9 cellular contexts compared by ENCODE assay signal in genomic region chr17:4500188-4500565, GRCh38. TPM values are rescaled to one million over a fixed set of nuclear protein-coding genes. Genes with fewer than 3 reads are reported as not detected.
DNase-seq lines count a peak whose midpoint lies in the region; ATAC-seq, FAIRE-seq and TF ChIP-seq lines count a peak whose summit lies in the region.
"Had no signal": no experiment of that assay in that cellular context is flagged by ENCODE, and none has a peak within 500 bp of the region (broad histone marks: within the 10 kb centered on the region; RNA-seq: fewer than 3 reads in every experiment).

No MANE protein-coding gene starts in this region.

- intact Hi-C loops in kidney (cut with DNase I) = no loop called here

- DNase-seq in DMS53 (lab: John Stamatoyannopoulos, UW) = peak; percentile 31
- no peak for DNase-seq in DMS53 treated with DMSO at 0.1 percent for 48 hours (lab: John Stamatoyannopoulos, UW; ENCODE audit: unreplicated experiment)
- DNase-seq in T-cell = no peak
- no peak for DNase-seq in kidney
- no peak for DNase-seq in activated gamma-delta T cell (lab: John Stamatoyannopoulos, UW)
- DNase-seq in H54 (ENCODE audit: insufficient read length, low spot score) = no peak
- DNase-seq: 8988T had no signal

- peaks cover 29 to 38% (median 33%) of the 10 kb centered on the region in 3 donors for H3K4me1 Mint-ChIP-seq in T-cell
- H3K4me1 Mint-ChIP-seq in stimulated activated memory B cell treated with anti-CD40 and anti-IgM and Interleukin-4, amounts not matched to agents 10 μg/mL and 1 μg/mL and 100 μg/mL, for 72 hours = peaks cover 47% of the 10 kb centered on the region

- H3K9me3 ChIP-seq in kidney (ENCODE audit: control insufficient read depth in 1 of 2, low read length in 2 of 2) = no peaks in the 10 kb centered on the region

- CTCF ChIA-PET in T-cell (lab: Charles Lee) = no interaction called here

- no peak for FAIRE-seq in kidney (lab: Jason Lieb, UNC)
- FAIRE-seq in H54 (lab: Jason Lieb, UNC) = no peak

- peaks cover 21 to 40% of the 10 kb centered on the region in 2 donors for H3K27me3 Mint-ChIP-seq in T-cell
- H3K27me3 Mint-ChIP-seq in stimulated activated memory B cell treated with anti-CD40 and anti-IgM and Interleukin-4, amounts not matched to agents 10 μg/mL and 1 μg/mL and 100 μg/mL, for 72 hours = peaks cover 60% of the 10 kb centered on the region

- peak overlapping the region; percentile 72 to 73 for H3K4me3 ChIP-seq in kidney (ENCODE audit: low read length in 2 of 2)

- TF ChIP-seq CTCF in kidney (IDR thresholded peaks at IDR 0.05; ENCODE audit: borderline replicate concordance, extremely low read depth, insufficient read depth) = no peak

- ATAC-seq in T-cell (replicated peaks in 1 of 4) (no peak), GM18520 (IDR thresholded peaks at IDR 0.05; ENCODE audit: unreplicated experiment) (no peak)
- no peak for ATAC-seq in stimulated activated memory B cell treated with anti-CD40 and anti-IgM and Interleukin-4, amounts not matched to agents 10 μg/mL and 1 μg/mL and 100 μg/mL, for 72 hours

- no peaks in the 10 kb centered on the region for H3K36me3 Mint-ChIP-seq in T-cell
- H3K36me3 Mint-ChIP-seq in stimulated activated memory B cell treated with anti-CD40 and anti-IgM and Interleukin-4, amounts not matched to agents 10 μg/mL and 1 μg/mL and 100 μg/mL, for 72 hours = no peaks in the 10 kb centered on the region

- no peak overlapping the region for H3K27ac ChIP-seq in kidney (ENCODE audit: low read depth in 2 of 2, low read length in 2 of 2)

- POLR2A ChIA-PET in T-cell (lab: Charles Lee) = no interaction called here

- H3K4me1 ChIP-seq in kidney (ENCODE audit: control insufficient read depth in 1 of 2, insufficient read depth in 1 of 2, low read depth in 1 of 2, low read length in 2 of 2) = peaks cover 25 to 26% of the 10 kb centered on the region in 2 donors

- no peaks in the 10 kb centered on the region for H3K9me3 Mint-ChIP-seq in T-cell
- no peaks in the 10 kb centered on the region for H3K9me3 Mint-ChIP-seq in stimulated activated memory B cell treated with anti-CD40 and anti-IgM and Interleukin-4, amounts not matched to agents 10 μg/mL and 1 μg/mL and 100 μg/mL, for 72 hours

- H3K27ac Mint-ChIP-seq in T-cell = no peak overlapping the region
- no peak overlapping the region for H3K27ac Mint-ChIP-seq in stimulated activated memory B cell treated with anti-CD40 and anti-IgM and Interleukin-4, amounts not matched to agents 10 μg/mL and 1 μg/mL and 100 μg/mL, for 72 hours

- peak overlapping the region in 1 of 2 donors; percentile 61 for H3K9ac ChIP-seq in kidney (ENCODE audit: low read length in 2 of 2)

- H3K36me3 ChIP-seq in kidney (ENCODE audit: control insufficient read depth in 1 of 2, insufficient read depth in 2 of 2, low read length in 2 of 2) = no peaks in the 10 kb centered on the region

- peak overlapping the region; percentile 67 to 84 (median 78) for H3K4me3 Mint-ChIP-seq in T-cell
- H3K4me3 Mint-ChIP-seq in stimulated activated memory B cell treated with anti-CD40 and anti-IgM and Interleukin-4, amounts not matched to agents 10 μg/mL and 1 μg/mL and 100 μg/mL, for 72 hours = peak overlapping the region; percentile 78

- no peak for TF ChIP-seq POLR2A in H54 (IDR thresholded peaks at IDR 0.05; ENCODE audit: low read depth, low read length)

RNA-seq across cellular contexts. Expression of gene SPNS2, which starts 1.5 kb away (rescaled TPM):
- total RNA-seq in T-cell = under 1 TPM; 0.30 to 0.75 (median 0.53) TPM
- total RNA-seq in kidney = 60.5 TPM
- 75.1 TPM for polyA plus RNA-seq in kidney (ENCODE audit: insufficient read depth, low read depth, low replicate concordance)

RNA-seq across cellular contexts. Expression of gene MYBBP1A, which starts 55.0 kb away (rescaled TPM):
- total RNA-seq in T-cell = 100 to 1,000 TPM in 1 of 5 donors, 10 to 100 TPM in 4; 57.0 to 102 (median 94.2) TPM
- 51.6 TPM for total RNA-seq in kidney
- 11.9 TPM for polyA plus RNA-seq in kidney (ENCODE audit: insufficient read depth, low read depth, low replicate concordance)

Comparison
In these comparisons a context has a peak if more than half of its experiments do, and no peak if none do; other contexts are left out.
1. RNA of gene SPNS2, which starts 1.5 kb away (total RNA-seq): 60.5 TPM in kidney (single experiment); 0.30 to 0.75 TPM in T-cell; every median in the first group is over 10 times any median in the second.